ENCODE assay signal across 13 cellular contexts in the genomic region with DNA sequence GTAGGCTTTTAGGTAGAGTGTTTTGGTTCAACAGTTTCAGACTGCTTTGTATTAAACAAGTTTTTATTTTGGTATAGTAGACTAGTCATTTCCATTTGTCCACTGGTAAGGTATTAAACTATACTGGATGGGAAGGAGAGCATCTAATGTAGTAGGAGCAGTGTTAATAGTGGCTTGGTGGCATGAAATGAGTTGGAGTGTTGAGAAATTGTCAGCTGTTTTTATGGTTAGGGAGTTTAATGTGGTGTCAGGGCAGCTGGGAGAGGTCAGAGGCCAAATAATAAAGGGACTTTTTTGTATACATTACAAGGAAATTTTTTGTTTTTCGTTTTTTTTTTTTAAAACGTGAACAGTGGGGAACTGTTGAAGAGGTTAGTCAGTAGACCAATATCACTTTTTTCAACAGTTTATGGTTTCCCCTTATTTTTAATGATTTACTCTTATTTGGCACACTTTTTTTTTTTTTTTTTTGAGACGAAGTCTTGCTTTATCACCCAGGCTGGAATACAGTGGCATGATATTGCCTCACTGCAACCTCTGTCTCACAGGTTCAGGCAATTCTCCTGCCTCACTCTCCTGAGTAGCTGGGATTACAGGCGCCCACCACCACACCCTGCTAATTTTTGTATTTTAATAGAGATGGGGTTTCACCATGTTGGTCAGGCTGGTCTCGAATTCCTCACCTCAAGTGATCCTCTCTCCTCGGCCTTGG. TPM values are rescaled to one million over a fixed set of nuclear protein-coding genes. Genes with fewer than 3 reads are reported as not detected.
DNase-seq lines count a peak whose midpoint lies in the region; ATAC-seq and FAIRE-seq lines count a peak whose summit lies in the region.
"Had no signal": no experiment of that assay in that cellular context is flagged by ENCODE, and none has a peak within 500 bp of the region (broad histone marks: within the 10 kb centered on the region; RNA-seq: fewer than 3 reads in every experiment).

No MANE protein-coding gene starts in this region.

- peaks cover 64% of the 10 kb centered on the region for H3K36me3 Mint-ChIP-seq in activated T-helper 2 cell treated with anti-CD3 and anti-CD28 coated beads, Interferon-gamma antibody, Interleukin-2, Interleukin-4, amounts not matched to agents 10 μg/mL and 5 μg/mL and 100 μg/mL, durations not matched to agents 14 hours and 24 hours and 36 hours (ENCODE audit: low read depth)
- peaks cover 0 to 54% (median 15%) of the 10 kb centered on the region in 3 donors for H3K36me3 Mint-ChIP-seq in naive thymus-derived CD8-positive, alpha-beta T cell

- H3K9me3 Mint-ChIP-seq in activated T-helper 2 cell treated with anti-CD3 and anti-CD28 coated beads, Interferon-gamma antibody, Interleukin-2, Interleukin-4, amounts not matched to agents 10 μg/mL and 5 μg/mL and 100 μg/mL, durations not matched to agents 14 hours and 24 hours and 36 hours: no peaks in the 10 kb centered on the region
- no peaks in the 10 kb centered on the region for H3K9me3 Mint-ChIP-seq in naive thymus-derived CD8-positive, alpha-beta T cell

- ATAC-seq in GM21786 (IDR thresholded peaks at IDR 0.05; ENCODE audit: unreplicated experiment): peak; percentile 57
- no peak for ATAC-seq in naive thymus-derived CD8-positive, alpha-beta T cell
- no peak for ATAC-seq in GM18870 (IDR thresholded peaks at IDR 0.05; ENCODE audit: unreplicated experiment)

- intact Hi-C loops in activated T-helper 2 cell treated with anti-CD3 and anti-CD28 coated beads, Interferon-gamma antibody, Interleukin-2, Interleukin-4, amounts not matched to agents 10 μg/mL and 5 μg/mL and 100 μg/mL, durations not matched to agents 14 hours and 24 hours and 36 hours (cut with micrococcal nuclease): loop anchor here (2.0 kb wide), 1 partner anchor 16 kb away; no protein-coding TSS in a partner anchor

- H3K27ac Mint-ChIP-seq in activated T-helper 2 cell treated with anti-CD3 and anti-CD28 coated beads, Interferon-gamma antibody, Interleukin-2, Interleukin-4, amounts not matched to agents 10 μg/mL and 5 μg/mL and 100 μg/mL, durations not matched to agents 14 hours and 24 hours and 36 hours: peak overlapping the region; percentile 86
- H3K27ac Mint-ChIP-seq in naive thymus-derived CD8-positive, alpha-beta T cell: peak overlapping the region; percentile 33 to 88 (median 82)
- H3K27ac Mint-ChIP-seq: mesothelial cell of epicardium had no signal

- POLR2A ChIA-PET in naive thymus-derived CD8-positive, alpha-beta T cell (lab: Charles Lee): interaction anchor here (0.7 to 1.0 kb wide), 2 partner anchors 14 to 60 kb away, joined by 3 to 5 read pairs; no protein-coding TSS in a partner anchor

- peaks cover 58% of the 10 kb centered on the region for H3K4me1 Mint-ChIP-seq in activated T-helper 2 cell treated with anti-CD3 and anti-CD28 coated beads, Interferon-gamma antibody, Interleukin-2, Interleukin-4, amounts not matched to agents 10 μg/mL and 5 μg/mL and 100 μg/mL, durations not matched to agents 14 hours and 24 hours and 36 hours (ENCODE audit: low read depth)
- H3K4me1 Mint-ChIP-seq in naive thymus-derived CD8-positive, alpha-beta T cell: peaks cover 30 to 87% (median 69%) of the 10 kb centered on the region in 4 donors
- H3K4me1 Mint-ChIP-seq: mesothelial cell of epicardium had no signal

- peak; percentile 60 for FAIRE-seq in GM18507 (lab: Jason Lieb, UNC)
- FAIRE-seq: H54 had no signal

- no peaks in the 10 kb centered on the region for H3K27me3 Mint-ChIP-seq in activated T-helper 2 cell treated with anti-CD3 and anti-CD28 coated beads, Interferon-gamma antibody, Interleukin-2, Interleukin-4, amounts not matched to agents 10 μg/mL and 5 μg/mL and 100 μg/mL, durations not matched to agents 14 hours and 24 hours and 36 hours (ENCODE audit: low read depth)
- H3K27me3 Mint-ChIP-seq in naive thymus-derived CD8-positive, alpha-beta T cell: no peaks in the 10 kb centered on the region

- H3K4me3 Mint-ChIP-seq in activated T-helper 2 cell treated with anti-CD3 and anti-CD28 coated beads, Interferon-gamma antibody, Interleukin-2, Interleukin-4, amounts not matched to agents 10 μg/mL and 5 μg/mL and 100 μg/mL, durations not matched to agents 14 hours and 24 hours and 36 hours (ENCODE audit: low read depth): no peak overlapping the region
- H3K4me3 Mint-ChIP-seq in naive thymus-derived CD8-positive, alpha-beta T cell: peak overlapping the region in 9 of 10 donors; percentile 52 to 84 (median 68)
- H3K4me3 Mint-ChIP-seq: mesothelial cell of epicardium had no signal

- DNase-seq in GM18507 (ENCODE audit: extremely low spot score, insufficient read length, low read depth) (no peak), NCI-H2081 treated with DMSO at 0.1 percent for 48 hours (lab: John Stamatoyannopoulos, UW) (no peak)
- no peak for DNase-seq in activated T-helper 2 cell treated with anti-CD3 and anti-CD28 coated beads, Interferon-gamma antibody, Interleukin-2, Interleukin-4, amounts not matched to agents 10 μg/mL and 5 μg/mL and 100 μg/mL, durations not matched to agents 14 hours and 24 hours and 36 hours (ENCODE audit: low spot score)
- DNase-seq in naive thymus-derived CD8-positive, alpha-beta T cell: no peak
- no peak for DNase-seq in stimulated activated CD4-positive, alpha-beta T cell treated with anti-CD3 and anti-CD28 coated beads, Interleukin-2, amount 100 ng/mL, for 24 hours
- DNase-seq: DMS79 treated with DMSO at 0.1 percent for 48 hours, hippocampal formation, NCI-H1105, NCI-H69 had no signal

RNA-seq across cellular contexts. Expression of gene ACTR3, which starts 21.2 kb away (rescaled TPM):
- total RNA-seq in activated T-helper 2 cell treated with anti-CD3 and anti-CD28 coated beads, Interferon-gamma antibody, Interleukin-2, Interleukin-4, amounts not matched to agents 10 μg/mL and 5 μg/mL and 100 μg/mL, durations not matched to agents 14 hours and 24 hours and 36 hours: 521 and 530 TPM in 2 replicates
- total RNA-seq in naive thymus-derived CD8-positive, alpha-beta T cell: 100 to 1,000 TPM; 228 to 231 TPM
- polyA plus RNA-seq in naive thymus-derived CD8-positive, alpha-beta T cell: 100 to 1,000 TPM; 390 to 476 (median 471) TPM
